In genomic region chr17:75941442-75941819, GRCh38 we compare ENCODE assay signal across 8 cellular contexts. TPM values are rescaled to one million over a fixed set of nuclear protein-coding genes. Genes with fewer than 3 reads are reported as not detected.
A peak's percentile ranks its signal among the peaks of the same experiment; 100 is the strongest.
DNase-seq lines count a peak whose midpoint lies in the region; ATAC-seq, FAIRE-seq and TF ChIP-seq lines count a peak whose summit lies in the region.

No MANE protein-coding gene starts in this region.

- peak overlapping the region; percentile 73 for H2AFZ ChIP-seq in DND-41 (ENCODE audit: low read depth, low read length)

- H3K9me3 ChIP-seq in DND-41 (ENCODE audit: insufficient read depth, low read length, severe bottlenecking) (no peaks in the 10 kb centered on the region), Panc1 (ENCODE audit: control insufficient read depth, insufficient read depth, low read depth, low read length) (no peaks in the 10 kb centered on the region), esophagus muscularis mucosa (no peaks in the 10 kb centered on the region)

- H3K4me1 ChIP-seq in DND-41 (ENCODE audit: insufficient read depth, low read length) (peaks cover 17% of the 10 kb centered on the region), Panc1 (ENCODE audit: control insufficient read depth, insufficient read depth, low read length) (peaks cover 10% of the 10 kb centered on the region; the same call in 1 of the 2 replicates), esophagus muscularis mucosa (peaks cover 10 to 17% (median 13%) of the 10 kb centered on the region in 4 donors)

- H3K27ac ChIP-seq in DND-41 (ENCODE audit: low read length) (peak overlapping the region; percentile 24; the same call in 1 of the 2 replicates), Panc1 (ENCODE audit: low read length) (peak overlapping the region; percentile 80), esophagus muscularis mucosa (replicated peaks in 1 of 4) (peak overlapping the region; percentile 16 to 86 (median 77))

- in situ Hi-C loops in Panc1 (cut with HindIII; ENCODE audit: low pct_unique_long_range_greater_than_20kb, low sequenced_read_pairs): loop anchor here (25.0 kb wide), 1 partner anchor 121 kb away; the partner anchor contains the start of genes GALR2 and SRP68

- FAIRE-seq in D721Med (lab: Jason Lieb, UNC): no peak

- intact Hi-C loops in Panc1 (cut with micrococcal nuclease; ENCODE audit: unreplicated experiment): no loop called here
- intact Hi-C loops in esophagus muscularis mucosa (cut with DNase I): loop anchor here (5.0 kb wide), 1 partner anchor 41 kb away; no protein-coding TSS in a partner anchor
- intact Hi-C loops in posterior vena cava (cut with DNase I): no loop called here

- CTCF ChIA-PET in Panc1 (lab: Charles Lee): interaction anchor here (1.0 kb wide), 1 partner anchor 36 kb away, joined by 6 read pairs; the partner anchor contains the start of gene MRPL38

- H3K27me3 ChIP-seq in DND-41 (ENCODE audit: insufficient read depth, low read length, poor library complexity): no peaks in the 10 kb centered on the region
- no peaks in the 10 kb centered on the region for H3K27me3 ChIP-seq in Panc1 (ENCODE audit: control insufficient read depth, insufficient read depth, low read length)
- no peaks in the 10 kb centered on the region for H3K27me3 ChIP-seq in esophagus muscularis mucosa

- DNase-seq in DND-41 (no peak), Panc1 (ENCODE audit: low read depth, low spot score) (no peak), esophagus muscularis mucosa (ENCODE audit: extremely low spot score) (no peak), posterior vena cava (ENCODE audit: low spot score) (peak; percentile 5), D721Med (ENCODE audit: insufficient read length, low spot score) (no peak), GM10266 (ENCODE audit: extremely low spot score) (no peak), SHP77 treated with DMSO at 0.1 percent for 48 hours (lab: John Stamatoyannopoulos, UW) (no peak), NCI-H526 (lab: John Stamatoyannopoulos, UW) (no peak)

- WGBS in esophagus muscularis mucosa: 34% methylated on average over 6 of the region's 6 CpGs

- H3K4me2 ChIP-seq in DND-41 (ENCODE audit: insufficient read depth, low read length): peak overlapping the region; percentile 90

- no TSS peak for BruUV-seq in Panc1 (replicated peaks; lab: Mats Ljungman, UMichigan)

- TF ChIP-seq CTCF in DND-41 (IDR thresholded peaks at IDR 0.05; ENCODE audit: borderline replicate concordance, extremely low read depth, low read length, poor library complexity, severe bottlenecking) (no peak), Panc1 (IDR thresholded peaks at IDR 0.05) (no peak), esophagus muscularis mucosa (IDR thresholded peaks at IDR 0.05) (no peak), D721Med (IDR thresholded peaks at IDR 0.05; ENCODE audit: insufficient read depth, missing control alignments) (no peak), GM10266 (IDR thresholded peaks at IDR 0.05; ENCODE audit: control insufficient read depth, insufficient read depth, low read depth, missing control alignments) (no peak)

- ATAC-seq in DND-41 (ENCODE audit: insufficient read depth, low read depth) (no peak), Panc1 (peak; percentile 24; the same call in 1 of the 2 replicates)

- H3K36me3 ChIP-seq in DND-41 (ENCODE audit: insufficient read depth, low read length) (peaks cover 6% of the 10 kb centered on the region), Panc1 (ENCODE audit: control insufficient read depth, insufficient read depth, low read length) (peaks cover 5% of the 10 kb centered on the region; the same call in 1 of the 2 replicates), esophagus muscularis mucosa (peaks cover 0 to 31% (median 21%) of the 10 kb centered on the region in 4 donors)

- peaks cover 6% of the 10 kb centered on the region for H3K79me2 ChIP-seq in DND-41 (ENCODE audit: insufficient read depth, low read length)

- H3K4me3 ChIP-seq in DND-41 (ENCODE audit: low read depth in 1 of 2, low read length in 2 of 2) (peak overlapping the region; percentile 96 to 98; a peak in 3 of 4 replicates), Panc1 (ENCODE audit: low read depth in 2 of 2, low read length in 2 of 2) (peak overlapping the region; percentile 71 to 77), esophagus muscularis mucosa (peak overlapping the region; percentile 66 to 90 (median 81))

- H3K9ac ChIP-seq in DND-41 (ENCODE audit: low read depth, low read length): peak overlapping the region; percentile 98

- TF ChIP-seq EP300 in esophagus muscularis mucosa (IDR thresholded peaks at IDR 0.05): no peak

- TF ChIP-seq POLR2A in esophagus muscularis mucosa (IDR thresholded peaks at IDR 0.05; ENCODE audit: low read depth): no peak

- POLR2A ChIA-PET in Panc1 (lab: Charles Lee): interaction anchor here (0.5 to 0.9 kb wide), 2 partner anchors 63 to 169 kb away, joined by 3 read pairs; partner anchors contain the start of gene TRIM47

- no peaks in the 10 kb centered on the region for H4K20me1 ChIP-seq in DND-41 (ENCODE audit: insufficient read depth, low read length)

RNA-seq across cellular contexts. Expression of gene FBF1, which starts 0.6 kb away (rescaled TPM):
- total RNA-seq in Panc1 (2021; ENCODE audit: unreplicated experiment) (32.5 TPM), esophagus muscularis mucosa (10 to 100 TPM in 2 of 4 donors, 1 to 10 TPM in 2; 7.8 to 15.0 (median 10.4) TPM), posterior vena cava (1 to 10 TPM; 4.5 to 6.8 TPM)
- 27.7 TPM for polyA plus RNA-seq in Panc1 (2012; ENCODE audit: insufficient read length)

RNA-seq across cellular contexts. Expression of gene MRPL38, which starts 36.7 kb away (rescaled TPM):
- total RNA-seq in Panc1 (2021; ENCODE audit: unreplicated experiment): 165 TPM
- polyA plus RNA-seq in Panc1 (2012; ENCODE audit: insufficient read length): 180 TPM
- total RNA-seq in esophagus muscularis mucosa: 10 to 100 TPM; 32.5 to 61.7 (median 44.1) TPM
- total RNA-seq in posterior vena cava: 10 to 100 TPM; 49.3 to 55.5 TPM

RNA-seq across cellular contexts. Expression of gene ACOX1, which starts 37.5 kb away (rescaled TPM):
- total RNA-seq in Panc1 (2021; ENCODE audit: unreplicated experiment) (53.5 TPM), esophagus muscularis mucosa (10 to 100 TPM; 45.3 to 57.4 (median 48.9) TPM), posterior vena cava (10 to 100 TPM; 45.2 to 46.2 TPM)
- polyA plus RNA-seq in Panc1 (2012; ENCODE audit: insufficient read length): 26.8 TPM

RNA-seq across cellular contexts. Expression of gene TEN1, which starts 37.6 kb away (rescaled TPM):
- total RNA-seq in Panc1 (2021; ENCODE audit: unreplicated experiment) (41.3 TPM), esophagus muscularis mucosa (10 to 100 TPM in 3 of 4 donors, 1 to 10 TPM in 1; 4.6 to 11.3 (median 10.7) TPM), posterior vena cava (10 to 100 TPM; 11.1 to 12.7 TPM)
- polyA plus RNA-seq in Panc1 (2012; ENCODE audit: insufficient read length): 57.2 TPM

RNA-seq across cellular contexts. Expression of gene TRIM65, which starts 44.7 kb away (rescaled TPM):
- total RNA-seq in Panc1 (2021; ENCODE audit: unreplicated experiment) (48.6 TPM), esophagus muscularis mucosa (10 to 100 TPM; 13.3 to 36.4 (median 27.4) TPM), posterior vena cava (10 to 100 TPM; 12.8 to 15.7 TPM)
- 51.2 TPM for polyA plus RNA-seq in Panc1 (2012; ENCODE audit: insufficient read length)

Comparison
In these comparisons a context has a peak if more than half of its experiments do, and no peak if none do; other contexts are left out.
1. H3K27ac ChIP-seq: peak in every context shown above with its lines; median percentile 80 in Panc1; 77 in esophagus muscularis mucosa; 24 in DND-41.